Comparison of ENCODE assay signal across 8 cellular contexts in genomic region chr19:56076413-56076998, GRCh38. TPM values are rescaled to one million over a fixed set of nuclear protein-coding genes. Genes with fewer than 3 reads are reported as not detected.
DNase-seq lines count a peak whose midpoint lies in the region; ATAC-seq and TF ChIP-seq lines count a peak whose summit lies in the region.

No MANE protein-coding gene starts in this region.

- in situ Hi-C loops in transverse colon (cut with MboI; ENCODE audit: low pct_ligation_motif_present in 1 of 4, low pct_unique_long_range_greater_than_20kb in 1 of 4, low sequenced_read_pairs in 3 of 4), result loop anchor here in 3 of 4 donors (5.0 to 25.0 kb wide), 4 partner anchors 96 to 268 kb away; partner anchors contain the start of genes GALP (in 1 of the 3) and ZSCAN5A (in 1 of the 3)

- no peak for TF ChIP-seq EP300 in transverse colon (IDR thresholded peaks at IDR 0.05; ENCODE audit: low read depth)

- H3K9me3 ChIP-seq in colonic mucosa (no peaks in the 10 kb centered on the region), lung (ENCODE audit: control insufficient read depth in 2 of 2, insufficient read depth in 1 of 2, low read length in 1 of 2) (no peaks in the 10 kb centered on the region), transverse colon (no peaks in the 10 kb centered on the region)

- H3K27ac ChIP-seq in colonic mucosa, result no peak overlapping the region
- no peak overlapping the region for H3K27ac ChIP-seq in lung (ENCODE audit: low read depth in 1 of 2, low read length in 1 of 2)
- H3K27ac ChIP-seq in transverse colon, result no peak overlapping the region

- DNase-seq in NOMO-1 treated with DMSO at 0.1 percent for 48 hours (lab: John Stamatoyannopoulos, UW; ENCODE audit: unreplicated experiment) (peak; percentile 48), NOMO-1 treated with dmso at 0.1 percent for 144 hours (lab: John Stamatoyannopoulos, UW; ENCODE audit: unreplicated experiment) (no peak), M059J (ENCODE audit: low read depth) (peak; percentile 54), SW480 (ENCODE audit: low spot score) (peak; percentile 67), colonic mucosa (peak; percentile 68), lung (ENCODE audit: low spot score) (peak; percentile 65), transverse colon (peak; percentile 67), NCI-H446 treated with DMSO at 0.1 percent for 48 hours (lab: John Stamatoyannopoulos, UW) (no peak)

- peak; percentile 79 for TF ChIP-seq CTCF in colonic mucosa (IDR thresholded peaks at IDR 0.05)
- TF ChIP-seq CTCF in lung (IDR thresholded peaks at IDR 0.05; ENCODE audit: control extremely low read depth, extremely low read depth), result peak; percentile 77
- TF ChIP-seq CTCF in transverse colon (IDR thresholded peaks at IDR 0.05), result peak; percentile 77 to 86 (median 81)

- no peak for ATAC-seq in lung (ENCODE audit: insufficient read depth, low FRiP score)

- no peaks in the 10 kb centered on the region for H3K36me3 ChIP-seq in colonic mucosa
- H3K36me3 ChIP-seq in lung (ENCODE audit: control insufficient read depth in 2 of 2, insufficient read depth in 2 of 2, low read length in 2 of 2), result no peaks in the 10 kb centered on the region
- no peaks in the 10 kb centered on the region for H3K36me3 ChIP-seq in transverse colon

- intact Hi-C loops in colonic mucosa (cut with DNase I) (loop anchor here (2.0 to 5.0 kb wide), 2 partner anchors 96 to 176 kb away; no protein-coding TSS in a partner anchor), transverse colon (cut with DNase I; ENCODE audit: low total_unique reads) (loop anchor here (10.0 kb wide), 1 partner anchor 268 kb away; no protein-coding TSS in a partner anchor)

- H3K27me3 ChIP-seq in colonic mucosa (no peaks in the 10 kb centered on the region), lung (ENCODE audit: control insufficient read depth, insufficient read depth) (no peaks in the 10 kb centered on the region), transverse colon (peaks cover under 1% of the 10 kb centered on the region)

- H3K4me1 ChIP-seq in colonic mucosa, result peaks cover 7% of the 10 kb centered on the region
- peaks cover 0 to 3% of the 10 kb centered on the region in 2 donors for H3K4me1 ChIP-seq in lung (ENCODE audit: control insufficient read depth in 2 of 2, insufficient read depth in 2 of 2, low read length in 2 of 2)
- H3K4me1 ChIP-seq in transverse colon, result peaks cover 0 to 9% (median 8%) of the 10 kb centered on the region in 4 donors

- WGBS in lung, 2 donors, result 16 to 33% methylated on average over 6 of the region's 6 CpGs
- WGBS in transverse colon (ENCODE audit: low coverage in 1 of 2), 2 donors, result 0 to 15% methylated on average over 1 to 6 of the region's 6 CpGs

- no peak overlapping the region for H3K4me3 ChIP-seq in colonic mucosa
- H3K4me3 ChIP-seq in lung, result no peak overlapping the region
- H3K4me3 ChIP-seq in transverse colon, result no peak overlapping the region

- H3K9ac ChIP-seq in colonic mucosa (ENCODE audit: low read depth in 2 of 2, low read length in 2 of 2), result no peak overlapping the region

- no peak for TF ChIP-seq POLR2A in transverse colon (IDR thresholded peaks at IDR 0.05)

RNA-seq across cellular contexts. Expression of gene ZNF787, which starts 44.6 kb away (rescaled TPM):
- 3.7 and 15.5 TPM in 2 replicates for total RNA-seq in M059J (2014; rRNA removed; shearing (Covaris generic))
- 10 to 100 TPM; 52.1 to 69.2 TPM for total RNA-seq in colonic mucosa
- total RNA-seq in lung, result 10 to 100 TPM; 27.5 to 44.7 TPM
- 10 to 100 TPM; 29.3 to 35.1 TPM for polyA plus RNA-seq in lung
- total RNA-seq in transverse colon, result 10 to 100 TPM; 24.9 to 53.1 (median 27.4) TPM

Comparison
In these comparisons a context has a peak if more than half of its experiments do, and no peak if none do; other contexts are left out.
1. DNase-seq: peak in NOMO-1 treated with DMSO at 0.1 percent for 48 hours (single experiment), M059J (single experiment), SW480 (single experiment), colonic mucosa (single experiment), lung (single experiment) and transverse colon (single experiment); none in NOMO-1 treated with dmso at 0.1 percent for 144 hours (single experiment) and NCI-H446 treated with DMSO at 0.1 percent for 48 hours (single experiment).
2. Peak in every context shown above with its lines, with median percentiles within 50 percentile points of each other: CTCF ChIP-seq.